17 cellular contexts compared by ENCODE assay signal in genomic region chr11:31529189-31529588, GRCh38.
"Had no signal": no experiment of that assay in that cellular context is flagged by ENCODE, and none has a peak within 500 bp of the region (broad histone marks: within the 10 kb centered on the region; RNA-seq: fewer than 3 reads in every experiment).

No MANE protein-coding gene starts in this region.

- H3K27me3 Mint-ChIP-seq: stimulated activated naive B cell treated with anti-CD40 and anti-IgM and Interleukin-4, amounts not matched to agents 10 μg/mL and 1 μg/mL and 100 μg/mL, for 72 hours; stimulated activated naive CD8-positive, alpha-beta T cell treated with anti-CD3 and anti-CD28 coated beads, Interleukin-15, amount 100 ng/mL, for 72 hours had no signal

- H3K4me1 ChIP-seq: colonic mucosa, right atrium auricular region, sigmoid colon, testis had no signal

- H3K27ac Mint-ChIP-seq: natural killer cell; stimulated activated naive B cell treated with anti-CD40 and anti-IgM and Interleukin-4, amounts not matched to agents 10 μg/mL and 1 μg/mL and 100 μg/mL, for 72 hours; stimulated activated naive CD8-positive, alpha-beta T cell treated with anti-CD3 and anti-CD28 coated beads, Interleukin-15, amount 100 ng/mL, for 72 hours had no signal

- H3K9me3 ChIP-seq: colonic mucosa, ovary, right atrium auricular region, sigmoid colon, testis, transverse colon had no signal

- H3K4me1 Mint-ChIP-seq: neural crest cell; stimulated activated naive CD8-positive, alpha-beta T cell treated with anti-CD3 and anti-CD28 coated beads, Interleukin-15, amount 100 ng/mL, for 72 hours had no signal

- H3K4me3 Mint-ChIP-seq: natural killer cell; neural crest cell; stimulated activated naive B cell treated with anti-CD40 and anti-IgM and Interleukin-4, amounts not matched to agents 10 μg/mL and 1 μg/mL and 100 μg/mL, for 72 hours; stimulated activated naive CD8-positive, alpha-beta T cell treated with anti-CD3 and anti-CD28 coated beads, Interleukin-15, amount 100 ng/mL, for 72 hours had no signal

- H3K9me3 Mint-ChIP-seq: natural killer cell; stimulated activated naive CD8-positive, alpha-beta T cell treated with anti-CD3 and anti-CD28 coated beads, Interleukin-15, amount 100 ng/mL, for 72 hours had no signal

- H3K4me3 ChIP-seq: colonic mucosa, ovary, right atrium auricular region, sigmoid colon, skin epidermis, testis, transverse colon had no signal

- H3K27me3 ChIP-seq: colonic mucosa, ovary, right atrium auricular region, sigmoid colon, testis, transverse colon had no signal

- H3K27ac ChIP-seq: colonic mucosa, ovary, right atrium auricular region, sigmoid colon, skin epidermis, testis, transverse colon had no signal

- H3K36me3 Mint-ChIP-seq: natural killer cell had no signal

- H3K36me3 ChIP-seq: colonic mucosa, ovary, right atrium auricular region had no signal

- DNase-seq: colonic mucosa; dermis blood vessel endothelial cell; foreskin melanocyte; head of caudate nucleus; hippocampal formation; natural killer cell; ovary; sigmoid colon; stimulated activated CD4-positive, alpha-beta T cell treated with anti-CD3 and anti-CD28 coated beads, Interleukin-2, amount 100 ng/mL, for 24 hours; stimulated activated CD4-positive, alpha-beta T cell treated with anti-CD3 and anti-CD28 coated beads, Interleukin-4, amount 100 ng/mL, for 4 hours; stimulated activated naive B cell treated with anti-CD40 and anti-IgM and Interleukin-4, amounts not matched to agents 10 μg/mL and 1 μg/mL and 100 μg/mL, for 72 hours; stimulated activated naive CD8-positive, alpha-beta T cell treated with anti-CD3 and anti-CD28 coated beads, Interleukin-15, amount 100 ng/mL, for 72 hours; testis; transverse colon had no signal
